34 cellular contexts compared by ENCODE assay signal in genomic region chr10:87652261-87652660, GRCh38.
"Had no signal": no experiment of that assay in that cellular context is flagged by ENCODE, and none has a peak within 500 bp of the region (broad histone marks: within the 10 kb centered on the region; RNA-seq: fewer than 3 reads in every experiment).

No MANE protein-coding gene starts in this region.

- H3K9ac ChIP-seq: SK-N-SH had no signal

- H3K4me1 ChIP-seq: Peyer's patch had no signal

- H3K27ac ChIP-seq: brain microvascular endothelial cell, Peyer's patch, SJSA1, VCaP had no signal

- DNase-seq: activated CD4-positive, alpha-beta memory T cell treated with anti-CD3 and anti-CD28 coated beads, Interleukin-2, amount 10 ng/mL, durations not matched to agents 7 days and 5 days; activated CD4-positive, alpha-beta T cell treated with anti-CD3 and anti-CD28 coated beads for 1 hour; activated CD4-positive, alpha-beta T cell treated with anti-CD3 and anti-CD28 coated beads for 48 hours; activated CD4-positive, CD25-positive, alpha-beta regulatory T cell; activated CD8-positive, alpha-beta memory T cell treated with anti-CD3 and anti-CD28 coated beads for 24 hours; activated CD8-positive, alpha-beta memory T cell treated with anti-CD3 and anti-CD28 coated beads, Interleukin-2, amount 10 ng/mL, durations not matched to agents 7 days and 5 days; activated CD8-positive, alpha-beta memory T cell treated with anti-CD3 and anti-CD28 coated beads, Interleukin-2, amount 50 U/mL, for 48 hours; activated effector memory CD4-positive, alpha-beta T cell treated with anti-CD3 and anti-CD28 coated beads, Interleukin-2, amount 50 U/mL, for 16 hours; activated naive CD4-positive, alpha-beta T cell; activated naive CD4-positive, alpha-beta T cell treated with anti-CD3 and anti-CD28 coated beads, Interleukin-2, amount 50 U/mL, for 16 hours; activated naive CD8-positive, alpha-beta T cell treated with anti-CD3 and anti-CD28 coated beads for 36 hours; activated T-cell treated with anti-CD3 and anti-CD28 coated beads, Interleukin-2, amount 50 U/mL, for 1 hour; activated T-cell treated with anti-CD3 and anti-CD28 coated beads, Interleukin-2, amount 50 U/mL, for 72 hours; amniotic stem cell; aorta; brain microvascular endothelial cell; central memory CD4-positive, alpha-beta T cell; Karpas-422; NCI-H1105; NCI-H1417 treated with DMSO at 0.1 percent for 48 hours; NCI-H1694 treated with DMSO at 0.1 percent for 48 hours; NCI-H2029; NCI-H345; NCI-H524 treated with DMSO at 0.1 percent for 48 hours; NK-92 treated with Interleukin-12 subunit alpha and Interleukin-12 subunit beta, amount 100 ng/mL, for 24 hours; PC-3; Peyer's patch; RPMI8226; SHP77 treated with DMSO at 0.1 percent for 48 hours; SK-N-SH; T-helper 17 cell had no signal

- H3K4me3 Mint-ChIP-seq: activated CD4-positive, alpha-beta memory T cell treated with anti-CD3 and anti-CD28 coated beads, Interleukin-2, amount 10 ng/mL, durations not matched to agents 7 days and 5 days; activated CD8-positive, alpha-beta memory T cell treated with anti-CD3 and anti-CD28 coated beads, Interleukin-2, amount 10 ng/mL, durations not matched to agents 7 days and 5 days; activated naive CD8-positive, alpha-beta T cell treated with anti-CD3 and anti-CD28 coated beads for 36 hours; activated T-cell treated with anti-CD3 and anti-CD28 coated beads, Interleukin-2, amount 50 U/mL, for 72 hours; activated T-helper 17 cell treated with anti-CD3 and anti-CD28 coated beads, Interleukin-2, amount 50 U/mL, for 72 hours; T-helper 17 cell had no signal

- H3K36me3 ChIP-seq: brain microvascular endothelial cell, Peyer's patch, SJSA1 had no signal

- ATAC-seq: activated CD8-positive, alpha-beta memory T cell treated with anti-CD3 and anti-CD28 coated beads, Interleukin-2, amount 10 ng/mL, durations not matched to agents 7 days and 5 days; activated T-cell treated with anti-CD3 and anti-CD28 coated beads, Interleukin-2, amount 50 U/mL, for 72 hours; activated T-helper 17 cell treated with anti-CD3 and anti-CD28 coated beads, Interleukin-2, amount 50 U/mL, for 72 hours; PC-3; T-helper 17 cell had no signal

- H3K9me3 ChIP-seq: Peyer's patch, SJSA1, SK-N-SH had no signal

- H3K27ac Mint-ChIP-seq: activated CD4-positive, alpha-beta memory T cell treated with anti-CD3 and anti-CD28 coated beads, Interleukin-2, amount 10 ng/mL, durations not matched to agents 7 days and 5 days; activated CD8-positive, alpha-beta memory T cell treated with anti-CD3 and anti-CD28 coated beads, Interleukin-2, amount 10 ng/mL, durations not matched to agents 7 days and 5 days; activated naive CD8-positive, alpha-beta T cell treated with anti-CD3 and anti-CD28 coated beads for 36 hours; activated T-cell treated with anti-CD3 and anti-CD28 coated beads, Interleukin-2, amount 50 U/mL, for 72 hours; activated T-helper 17 cell treated with anti-CD3 and anti-CD28 coated beads, Interleukin-2, amount 50 U/mL, for 72 hours; T-helper 17 cell had no signal

- H3K27me3 ChIP-seq: brain microvascular endothelial cell, Peyer's patch, SJSA1 had no signal

- H3K4me3 ChIP-seq: Peyer's patch, SJSA1 had no signal

- H3K9me3 Mint-ChIP-seq: activated CD4-positive, alpha-beta memory T cell treated with anti-CD3 and anti-CD28 coated beads, Interleukin-2, amount 10 ng/mL, durations not matched to agents 7 days and 5 days; activated T-cell treated with anti-CD3 and anti-CD28 coated beads, Interleukin-2, amount 50 U/mL, for 72 hours; activated T-helper 17 cell treated with anti-CD3 and anti-CD28 coated beads, Interleukin-2, amount 50 U/mL, for 72 hours had no signal

- H3K4me1 Mint-ChIP-seq: activated CD4-positive, alpha-beta memory T cell treated with anti-CD3 and anti-CD28 coated beads, Interleukin-2, amount 10 ng/mL, durations not matched to agents 7 days and 5 days; activated CD8-positive, alpha-beta memory T cell treated with anti-CD3 and anti-CD28 coated beads, Interleukin-2, amount 10 ng/mL, durations not matched to agents 7 days and 5 days had no signal

- H3K36me3 Mint-ChIP-seq: activated CD8-positive, alpha-beta memory T cell treated with anti-CD3 and anti-CD28 coated beads, Interleukin-2, amount 10 ng/mL, durations not matched to agents 7 days and 5 days had no signal
